11 cellular contexts compared by ENCODE assay signal in genomic region chr16:28202147-28202746, GRCh38. TPM values are rescaled to one million over a fixed set of nuclear protein-coding genes. Genes with fewer than 3 reads are reported as not detected.
DNase-seq lines count a peak whose midpoint lies in the region; ATAC-seq and TF ChIP-seq lines count a peak whose summit lies in the region.
"Had no signal": no experiment of that assay in that cellular context is flagged by ENCODE, and none has a peak within 500 bp of the region (broad histone marks: within the 10 kb centered on the region; RNA-seq: fewer than 3 reads in every experiment).

No MANE protein-coding gene starts in this region.

- H3K36me3 ChIP-seq in HAP-1 (replicated peaks) (peaks cover 78% of the 10 kb centered on the region), suprapubic skin (peaks cover 39% of the 10 kb centered on the region)

- TF ChIP-seq EP300 in suprapubic skin (IDR thresholded peaks at IDR 0.05), result no peak

- H3K9me3 ChIP-seq in HAP-1, result no peaks in the 10 kb centered on the region
- H3K9me3 ChIP-seq in suprapubic skin, result no peaks in the 10 kb centered on the region

- peak overlapping the region; percentile 24 for H3K27ac Mint-ChIP-seq in activated naive CD4-positive, alpha-beta T cell treated with anti-CD3 and anti-CD28 coated beads, Interleukin-2, amount 10 ng/mL, durations not matched to agents 7 days and 5 days
- H3K27ac Mint-ChIP-seq in natural killer cell treated with Interleukin-12 subunit alpha and Interleukin-12 subunit beta and Interleukin-15 and Interleukin-18, amount 100 ng/mL, for 72 hours, result no peak overlapping the region

- no peak overlapping the region for H3K27ac ChIP-seq in suprapubic skin

- H3K4me1 Mint-ChIP-seq in activated naive CD4-positive, alpha-beta T cell treated with anti-CD3 and anti-CD28 coated beads, Interleukin-2, amount 10 ng/mL, durations not matched to agents 7 days and 5 days, result peaks cover 28% of the 10 kb centered on the region
- peaks cover 12 to 17% of the 10 kb centered on the region in 2 donors for H3K4me1 Mint-ChIP-seq in natural killer cell treated with Interleukin-12 subunit alpha and Interleukin-12 subunit beta and Interleukin-15 and Interleukin-18, amount 100 ng/mL, for 72 hours (ENCODE audit: low read depth in 2 of 2)

- no peak for TF ChIP-seq POLR2A in suprapubic skin (IDR thresholded peaks at IDR 0.05)

- no peak overlapping the region for H3K4me3 Mint-ChIP-seq in activated naive CD4-positive, alpha-beta T cell treated with anti-CD3 and anti-CD28 coated beads, Interleukin-2, amount 10 ng/mL, durations not matched to agents 7 days and 5 days
- peak overlapping the region; percentile 73 for H3K4me3 Mint-ChIP-seq in natural killer cell treated with Interleukin-12 subunit alpha and Interleukin-12 subunit beta and Interleukin-15 and Interleukin-18, amount 100 ng/mL, for 72 hours

- no peaks in the 10 kb centered on the region for H3K27me3 Mint-ChIP-seq in activated naive CD4-positive, alpha-beta T cell treated with anti-CD3 and anti-CD28 coated beads, Interleukin-2, amount 10 ng/mL, durations not matched to agents 7 days and 5 days
- H3K27me3 Mint-ChIP-seq in natural killer cell treated with Interleukin-12 subunit alpha and Interleukin-12 subunit beta and Interleukin-15 and Interleukin-18, amount 100 ng/mL, for 72 hours, result no peaks in the 10 kb centered on the region

- in situ Hi-C loops in KBM-7 (cut with MboI; ENCODE audit: low pct_unique_long_range_greater_than_20kb, low sequenced_read_pairs), result no loop called here
- in situ Hi-C loops in HAP-1 (cut with MboI; ENCODE audit: low sequenced_read_pairs), result loop anchor here (25.0 kb wide), 1 partner anchor 240 kb away; no protein-coding TSS in a partner anchor

- H3K4me3 ChIP-seq in HAP-1 (no peak overlapping the region), suprapubic skin (no peak overlapping the region)

- CTCF ChIA-PET in activated naive CD4-positive, alpha-beta T cell treated with anti-CD3 and anti-CD28 coated beads, Interleukin-2, amount 10 ng/mL, durations not matched to agents 7 days and 5 days (lab: Charles Lee), result interaction anchor here (0.8 to 3.6 kb wide), 9 partner anchors 8 to 48 kb away, joined by 3 to 42 read pairs (median 4); no protein-coding TSS in a partner anchor

- H3K4me1 ChIP-seq in HAP-1 (no peaks in the 10 kb centered on the region; the same call in 1 of the 2 replicates), suprapubic skin (peaks cover 20% of the 10 kb centered on the region)

- no peak for TF ChIP-seq CTCF in suprapubic skin (IDR thresholded peaks at IDR 0.05)

- ATAC-seq in natural killer cell treated with Interleukin-12 subunit alpha and Interleukin-12 subunit beta and Interleukin-15 and Interleukin-18, amount 100 ng/mL, for 72 hours, result peak; percentile 60 to 87

- peak; percentile 22 for DNase-seq in DMS53 (lab: John Stamatoyannopoulos, UW)
- DNase-seq in DMS53 treated with DMSO at 0.1 percent for 48 hours (lab: John Stamatoyannopoulos, UW; ENCODE audit: unreplicated experiment), result no peak
- peak; percentile 47 for DNase-seq in KBM-7
- DNase-seq in activated naive CD4-positive, alpha-beta T cell treated with anti-CD3 and anti-CD28 coated beads, Interleukin-2, amount 10 ng/mL, durations not matched to agents 7 days and 5 days, result no peak
- DNase-seq in natural killer cell treated with Interleukin-12 subunit alpha and Interleukin-12 subunit beta and Interleukin-15 and Interleukin-18, amount 100 ng/mL, for 72 hours (ENCODE audit: low spot score), result no peak
- no peak for DNase-seq in HAP-1 (ENCODE audit: low spot score in 2 of 2)
- no peak for DNase-seq in suprapubic skin (ENCODE audit: low spot score in 2 of 2)
- no peak for DNase-seq in AG08396 (ENCODE audit: low spot score)
- DNase-seq: 8988T, hippocampal formation, NCI-H510A treated with DMSO at 0.1 percent for 48 hours had no signal

- no peaks in the 10 kb centered on the region for H3K9me3 Mint-ChIP-seq in activated naive CD4-positive, alpha-beta T cell treated with anti-CD3 and anti-CD28 coated beads, Interleukin-2, amount 10 ng/mL, durations not matched to agents 7 days and 5 days
- H3K9me3 Mint-ChIP-seq in natural killer cell treated with Interleukin-12 subunit alpha and Interleukin-12 subunit beta and Interleukin-15 and Interleukin-18, amount 100 ng/mL, for 72 hours, result no peaks in the 10 kb centered on the region

- 88% methylated on average over 6 of the region's 6 CpGs for WGBS in suprapubic skin

- H3K36me3 Mint-ChIP-seq in activated naive CD4-positive, alpha-beta T cell treated with anti-CD3 and anti-CD28 coated beads, Interleukin-2, amount 10 ng/mL, durations not matched to agents 7 days and 5 days, result peaks cover 20% of the 10 kb centered on the region
- H3K36me3 Mint-ChIP-seq in natural killer cell treated with Interleukin-12 subunit alpha and Interleukin-12 subunit beta and Interleukin-15 and Interleukin-18, amount 100 ng/mL, for 72 hours, result peaks cover 16% of the 10 kb centered on the region

- H3K27me3 ChIP-seq in HAP-1 (ENCODE audit: low read depth) (no peaks in the 10 kb centered on the region), suprapubic skin (no peaks in the 10 kb centered on the region)

RNA-seq across cellular contexts. Expression of gene XPO6, which starts 9.5 kb away (rescaled TPM):
- 100 to 1,000 TPM; 212 to 386 TPM for total RNA-seq in natural killer cell treated with Interleukin-12 subunit alpha and Interleukin-12 subunit beta and Interleukin-15 and Interleukin-18, amount 100 ng/mL, for 72 hours
- 100 to 1,000 TPM in 1 of 4 donors, 10 to 100 TPM in 3; 78.6 to 161 (median 88.1) TPM for total RNA-seq in suprapubic skin

Comparison
In these comparisons a context has a peak if more than half of its experiments do, and no peak if none do; other contexts are left out.
1. DNase-seq: peak in DMS53 (single experiment) and KBM-7 (single experiment); none in DMS53 treated with DMSO at 0.1 percent for 48 hours (single experiment), activated naive CD4-positive, alpha-beta T cell treated with anti-CD3 and anti-CD28 coated beads, Interleukin-2, amount 10 ng/mL, durations not matched to agents 7 days and 5 days (single experiment), natural killer cell treated with Interleukin-12 subunit alpha and Interleukin-12 subunit beta and Interleukin-15 and Interleukin-18, amount 100 ng/mL, for 72 hours (single experiment), HAP-1 (0 of 2), suprapubic skin (0 of 2) and AG08396 (single experiment).